In genomic region chr3:183428140-183429023, GRCh38 we compare ENCODE assay signal across 8 cellular contexts. TPM values are rescaled to one million over a fixed set of nuclear protein-coding genes. Genes with fewer than 3 reads are reported as not detected.
A peak's percentile ranks its signal among the peaks of the same experiment; 100 is the strongest.
DNase-seq lines count a peak whose midpoint lies in the region; ATAC-seq and TF ChIP-seq lines count a peak whose summit lies in the region.

Gene MCF2L2 (minus strand): TSS chr3:183428619. CDS start chr3:183427977, 642 bp downstream.

- peak within 1 kb of the TSS; percentile 57 to 61 for H3K4me3 ChIP-seq in vagina

- no peaks in the 10 kb centered on the region for H3K9me3 ChIP-seq in vagina

- peak; percentile 83 for DNase-seq in COR-L47 (lab: John Stamatoyannopoulos, UW)
- peak; percentile 48 for DNase-seq in LHCN-M2 (ENCODE audit: low read depth)
- peak; percentile 63 for DNase-seq in T follicular helper cell (ENCODE audit: low read depth)
- DNase-seq in hepatic stellate cell (ENCODE audit: low spot score), result peak; percentile 60
- peak; percentile 87 for DNase-seq in retina
- DNase-seq in vagina (ENCODE audit: extremely low spot score in 2 of 2), result no peak

- no peaks in the 10 kb centered on the region for H3K27me3 ChIP-seq in vagina

- H3K4me1 ChIP-seq in vagina, result peaks cover 21% of the 10 kb centered on the region

- no peak for TF ChIP-seq CTCF in vagina (IDR thresholded peaks at IDR 0.05)

- peak; percentile 74 for ATAC-seq in GM21529 (IDR thresholded peaks at IDR 0.05; ENCODE audit: unreplicated experiment)

- intact Hi-C loops in vagina (cut with DNase I), result no loop called here

- peak within 1 kb of the TSS; percentile 66 for H3K27ac ChIP-seq in angular gyrus (ENCODE audit: low read depth, low read length)
- no peak within 1 kb of the TSS for H3K27ac ChIP-seq in vagina

- H3K36me3 ChIP-seq in vagina, result no peaks in the 10 kb centered on the region

- TF ChIP-seq POLR2A in vagina (IDR thresholded peaks at IDR 0.05), result no peak

RNA-seq across cellular contexts. Expression of gene MCF2L2, which starts in this region (rescaled TPM):
- total RNA-seq in LHCN-M2 (2014; rRNA removed) (0.13 and 0.23 TPM in 2 replicates), vagina (2.0 TPM)
- polyA plus RNA-seq in LHCN-M2 (2012), result 0.41 TPM

Comparison
In these comparisons a context has a peak if more than half of its experiments do, and no peak if none do; other contexts are left out.
1. Peak in DNase-seq in LHCN-M2; RNA of the gene not detected or under 1 TPM.
2. DNase-seq: peak in COR-L47 (single experiment), T follicular helper cell (single experiment), hepatic stellate cell (single experiment) and retina (single experiment); none in vagina (0 of 2).